In genomic region chr3:52533623-52534280, GRCh38 we compare ENCODE assay signal across 8 cellular contexts. TPM values are rescaled to one million over a fixed set of nuclear protein-coding genes. Genes with fewer than 3 reads are reported as not detected.
A peak's percentile ranks its signal among the peaks of the same experiment; 100 is the strongest.
DNase-seq lines count a peak whose midpoint lies in the region; ATAC-seq and TF ChIP-seq lines count a peak whose summit lies in the region.

TSS of gene NT5DC2 (minus strand) at chr3:52533857. CDS start at chr3:52533737, 120 bp downstream.

- H3K4me3 ChIP-seq in HUES6 (ENCODE audit: low read depth, low read length) (peak within 1 kb of the TSS; percentile 81), SK-N-SH (ENCODE audit: low read depth in 2 of 2, low read length in 1 of 2) (peak within 1 kb of the TSS; percentile 87 to 92), parathyroid adenoma (ENCODE audit: low read depth, low read length) (peak within 1 kb of the TSS; percentile 50)

- ATAC-seq in Right ventricle myocardium inferior: peak; percentile 29

- H3K9me3 Mint-ChIP-seq in type B pancreatic cell: no peaks in the 10 kb centered on the region

- TF ChIP-seq CTCF in SK-N-SH (IDR thresholded peaks at IDR 0.05): peak; percentile 22; the same call in 1 of the 2 replicates
- TF ChIP-seq CTCF in parathyroid adenoma (IDR thresholded peaks at IDR 0.05): no peak
- peak; percentile 22 for TF ChIP-seq CTCF in type B pancreatic cell (conservative IDR thresholded peaks at IDR 0.05)

- CTCF ChIA-PET in SK-N-SH (lab: Yijun Ruan, JAX): interaction anchor here (1.3 to 1.8 kb wide), 2 partner anchors 76 to 122 kb away, joined by 3 to 5 read pairs; no protein-coding TSS in a partner anchor

- H2AFZ ChIP-seq in SK-N-SH (ENCODE audit: low read depth): peak within 1 kb of the TSS; percentile 74; the same call in 1 of the 2 replicates
- peak within 1 kb of the TSS; percentile 94 for H2AFZ ChIP-seq in parathyroid adenoma

- intact Hi-C loops in Right ventricle myocardium inferior (cut with DNase I): no loop called here

- H3K4me1 ChIP-seq in HUES6 (ENCODE audit: control insufficient read depth, insufficient read depth, low read length) (peaks cover 39% of the 10 kb centered on the region), SK-N-SH (ENCODE audit: control insufficient read depth in 1 of 2, insufficient read depth in 2 of 2, low read depth in 1 of 2, low read length in 1 of 2) (peaks cover 31 to 67% of the 10 kb centered on the region in 2 experiments), parathyroid adenoma (peaks cover 22% of the 10 kb centered on the region)

- H4K20me1 ChIP-seq in SK-N-SH (ENCODE audit: insufficient read depth): peaks cover 46% of the 10 kb centered on the region

- no peaks in the 10 kb centered on the region for H3K9me2 ChIP-seq in SK-N-SH

- H3K27ac Mint-ChIP-seq in type B pancreatic cell: peak within 1 kb of the TSS; percentile 91

- POLR2A ChIA-PET in SK-N-SH (lab: Yijun Ruan, JAX): interaction anchor here (1.0 kb wide), 1 partner anchor 9 kb away, joined by 4 read pairs; no protein-coding TSS in a partner anchor

- H3K4me2 ChIP-seq in SK-N-SH (peak within 1 kb of the TSS; percentile 100), parathyroid adenoma (ENCODE audit: low read length) (peak within 1 kb of the TSS; percentile 82)

- H3K36me3 Mint-ChIP-seq in type B pancreatic cell: peaks cover 7% of the 10 kb centered on the region

- H3K9ac ChIP-seq in HUES6 (ENCODE audit: low read length): peak within 1 kb of the TSS; percentile 81
- peak within 1 kb of the TSS; percentile 87 for H3K9ac ChIP-seq in SK-N-SH
- H3K9ac ChIP-seq in parathyroid adenoma: no peak within 1 kb of the TSS

- DNase-seq in AG08396 (ENCODE audit: low spot score) (peak; percentile 96), SK-N-SH (peak; percentile 98), Right ventricle myocardium inferior (ENCODE audit: missing footprints) (peak; percentile 85), type B pancreatic cell (ENCODE audit: extremely low spot score, unreplicated experiment) (peak; percentile 85)
- peak; percentile 29 for DNase-seq in activated naive CD8-positive, alpha-beta T cell treated with anti-CD3 and anti-CD28 coated beads, Interleukin-2, amount 50 U/mL, for 16 hours (ENCODE audit: low read depth, low spot score)

- TF ChIP-seq POLR2A in GM18526 (IDR thresholded peaks at IDR 0.05; ENCODE audit: extremely low read depth, insufficient read length): peak; percentile 57

- no CpG with 5 or more reads among the region's 91 CpGs for WGBS in SK-N-SH (ENCODE audit: low lambda C conversion rate)

- H3K27ac ChIP-seq in HUES6 (ENCODE audit: low read depth, low read length): peak within 1 kb of the TSS; percentile 41; the same call in 1 of the 2 replicates
- H3K27ac ChIP-seq in SK-N-SH (ENCODE audit: low read depth in 2 of 2, low read length in 1 of 2): peak within 1 kb of the TSS; percentile 62 to 97
- no peak within 1 kb of the TSS for H3K27ac ChIP-seq in parathyroid adenoma

- peaks cover 19% of the 10 kb centered on the region for H3F3A ChIP-seq in SK-N-SH (replicated peaks; ENCODE audit: insufficient read depth)

- H3K79me2 ChIP-seq in SK-N-SH (ENCODE audit: insufficient read depth) (peaks cover 79% of the 10 kb centered on the region), parathyroid adenoma (peaks cover 11% of the 10 kb centered on the region)

- TF ChIP-seq EP300 in SK-N-SH (IDR thresholded peaks at IDR 0.05; ENCODE audit: borderline replicate concordance in 1 of 2, low read depth in 1 of 2, low read length in 1 of 2): no peak

- no peaks in the 10 kb centered on the region for H3K27me3 Mint-ChIP-seq in type B pancreatic cell

- H3K4me3 Mint-ChIP-seq in type B pancreatic cell: peak within 1 kb of the TSS; percentile 99

- H3K4me1 Mint-ChIP-seq in type B pancreatic cell (ENCODE audit: unreplicated experiment): peaks cover 31% of the 10 kb centered on the region

- H3K9me3 ChIP-seq in HUES6 (ENCODE audit: control insufficient read depth, insufficient read depth, low read depth, low read length) (no peaks in the 10 kb centered on the region), SK-N-SH (no peaks in the 10 kb centered on the region), parathyroid adenoma (ENCODE audit: control insufficient read depth, low read length) (no peaks in the 10 kb centered on the region)

- peak; percentile 29; the same call in 1 of the 2 replicates for TF ChIP-seq RAD21 in SK-N-SH (IDR thresholded peaks at IDR 0.05; ENCODE audit: low read length)

- peaks cover 28% of the 10 kb centered on the region for H3K36me3 ChIP-seq in HUES6 (ENCODE audit: control insufficient read depth, insufficient read depth, low read length)
- peaks cover 4 to 8% of the 10 kb centered on the region in 2 experiments for H3K36me3 ChIP-seq in SK-N-SH (replicated peaks in 1 of 2; ENCODE audit: control insufficient read depth in 1 of 2, insufficient read depth in 2 of 2, low read length in 1 of 2)
- H3K36me3 ChIP-seq in parathyroid adenoma (ENCODE audit: control insufficient read depth, insufficient read depth, low read length): no peaks in the 10 kb centered on the region

- H3K27me3 ChIP-seq in HUES6 (ENCODE audit: control insufficient read depth, insufficient read depth, low read length) (no peaks in the 10 kb centered on the region), SK-N-SH (ENCODE audit: insufficient read depth) (no peaks in the 10 kb centered on the region), parathyroid adenoma (ENCODE audit: control insufficient read depth, insufficient read depth, low read length) (no peaks in the 10 kb centered on the region)

TF ChIP-seq in SK-N-SH, 30 proteins besides CTCF, POLR2A, EP300 and RAD21:
- TF ChIP-seq RCOR1 (IDR thresholded peaks at IDR 0.05; ENCODE audit: low read length): no peak
- peak; percentile 51; the same call in 1 of the 2 replicates for TF ChIP-seq MAX (IDR thresholded peaks at IDR 0.05; ENCODE audit: low read depth)
- TF ChIP-seq, protein P1, sequence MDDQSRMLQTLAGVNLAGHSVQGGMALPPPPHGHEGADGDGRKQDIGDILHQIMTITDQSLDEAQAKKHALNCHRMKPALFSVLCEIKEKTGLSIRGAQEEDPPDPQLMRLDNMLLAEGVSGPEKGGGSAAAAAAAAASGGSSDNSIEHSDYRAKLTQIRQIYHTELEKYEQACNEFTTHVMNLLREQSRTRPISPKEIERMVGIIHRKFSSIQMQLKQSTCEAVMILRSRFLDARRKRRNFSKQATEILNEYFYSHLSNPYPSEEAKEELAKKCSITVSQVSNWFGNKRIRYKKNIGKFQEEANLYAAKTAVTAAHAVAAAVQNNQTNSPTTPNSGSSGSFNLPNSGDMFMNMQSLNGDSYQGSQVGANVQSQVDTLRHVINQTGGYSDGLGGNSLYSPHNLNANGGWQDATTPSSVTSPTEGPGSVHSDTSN (IDR thresholded peaks at IDR 0.05): peak; percentile 39; the same call in 1 of the 2 replicates
- peak; percentile 57 for TF ChIP-seq CHD2 (IDR thresholded peaks at IDR 0.05; ENCODE audit: low read length, partially characterized antibody)
- no peak for TF ChIP-seq EZH2phosphoT487 (IDR thresholded peaks at IDR 0.05; ENCODE audit: borderline replicate concordance, low read depth)
- TF ChIP-seq YY1 (IDR thresholded peaks at IDR 0.05; ENCODE audit: low read depth): peak; percentile 73
- TF ChIP-seq RXRA (IDR thresholded peaks at IDR 0.05; ENCODE audit: borderline replicate concordance, low read depth): no peak
TF ChIP-seq in SK-N-SH: peak in this region for 4.

RNA-seq across cellular contexts. Expression of gene NT5DC2, which starts in this region (rescaled TPM):
- polyA plus RNA-seq in SK-N-SH (2012; rRNA removed): 93.9 and 113 TPM in 2 replicates
- 67.9 and 104 TPM in 2 replicates for polyA plus RNA-seq in SK-N-SH (2012; cell fraction: cytosol; rRNA removed)
- 140 and 176 TPM in 2 replicates for polyA plus RNA-seq in SK-N-SH (2012; cell fraction: nucleus; rRNA removed)
- total RNA-seq in Right ventricle myocardium inferior (105 TPM), type B pancreatic cell (ENCODE audit: low replicate concordance) (105 and 231 TPM in 2 replicates)

Comparison
In these comparisons a context has a peak if more than half of its experiments do, and no peak if none do; other contexts are left out.
1. DNase-seq: peak in every context shown above with its lines; median percentile 98 in SK-N-SH; 96 in AG08396; 85 in Right ventricle myocardium inferior; 85 in type B pancreatic cell; 29 in activated naive CD8-positive, alpha-beta T cell treated with anti-CD3 and anti-CD28 coated beads, Interleukin-2, amount 50 U/mL, for 16 hours.